Comparison of ENCODE assay signal across 7 cellular contexts in the genomic region with DNA sequence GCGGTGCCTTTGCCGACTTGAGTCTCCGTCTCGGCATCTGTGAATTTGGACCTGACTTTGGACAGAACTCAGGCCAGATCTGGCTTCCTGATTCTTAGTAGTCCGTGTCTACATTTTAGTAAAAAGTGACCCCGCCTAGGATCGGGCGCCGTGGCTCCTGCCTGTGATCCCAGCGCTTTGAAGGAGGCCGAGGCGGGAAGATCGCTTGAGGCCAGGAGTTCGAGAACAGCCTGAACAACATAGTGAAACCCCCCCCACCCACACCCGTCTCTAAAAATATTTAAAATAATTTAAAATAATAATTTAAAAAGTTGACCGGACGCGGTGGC.
DNase-seq lines count a peak whose midpoint lies in the region; ATAC-seq lines count a peak whose summit lies in the region.

No MANE protein-coding gene starts in this region.

- no peaks in the 10 kb centered on the region for H3K27me3 ChIP-seq in iPS-18a (ENCODE audit: control insufficient read depth, insufficient read depth, low read length)

- H3K36me3 Mint-ChIP-seq in activated naive CD8-positive, alpha-beta T cell, result no peaks in the 10 kb centered on the region

- no peaks in the 10 kb centered on the region for H3K9me3 ChIP-seq in iPS-18a (ENCODE audit: control insufficient read depth, low read depth, low read length)

- H3K36me3 ChIP-seq in iPS-18a (ENCODE audit: control insufficient read depth, low read depth, low read length), result peaks cover 18% of the 10 kb centered on the region

- H3K4me3 ChIP-seq in iPS-18a (ENCODE audit: low read length), result peak overlapping the region; percentile 74

- peak overlapping the region; percentile 90 for H3K27ac Mint-ChIP-seq in activated naive CD8-positive, alpha-beta T cell
- H3K27ac Mint-ChIP-seq in stimulated activated naive CD8-positive, alpha-beta T cell treated with anti-CD3 and anti-CD28 coated beads, Interleukin-15, amount 100 ng/mL, for 72 hours, result peak overlapping the region; percentile 88 to 98

- peaks cover 19% of the 10 kb centered on the region for H3K4me1 Mint-ChIP-seq in activated naive CD8-positive, alpha-beta T cell (ENCODE audit: low read depth)
- H3K4me1 Mint-ChIP-seq in stimulated activated naive CD8-positive, alpha-beta T cell treated with anti-CD3 and anti-CD28 coated beads, Interleukin-15, amount 100 ng/mL, for 72 hours, result peaks cover 39% of the 10 kb centered on the region

- ATAC-seq in HG03060 (IDR thresholded peaks at IDR 0.05; ENCODE audit: low read depth, unreplicated experiment), result peak; percentile 2
- no peak for ATAC-seq in stimulated activated naive CD8-positive, alpha-beta T cell treated with anti-CD3 and anti-CD28 coated beads, Interleukin-15, amount 100 ng/mL, for 72 hours
- ATAC-seq in GM21576 (IDR thresholded peaks at IDR 0.05; ENCODE audit: unreplicated experiment), result no peak

- no peak overlapping the region for H3K27ac ChIP-seq in iPS-18a (ENCODE audit: low read length)

- H3K9me3 Mint-ChIP-seq in activated naive CD8-positive, alpha-beta T cell (ENCODE audit: low read depth), result no peaks in the 10 kb centered on the region
- no peaks in the 10 kb centered on the region for H3K9me3 Mint-ChIP-seq in stimulated activated naive CD8-positive, alpha-beta T cell treated with anti-CD3 and anti-CD28 coated beads, Interleukin-15, amount 100 ng/mL, for 72 hours

- H3K4me3 Mint-ChIP-seq in activated naive CD8-positive, alpha-beta T cell, result peak overlapping the region; percentile 81
- H3K4me3 Mint-ChIP-seq in stimulated activated naive CD8-positive, alpha-beta T cell treated with anti-CD3 and anti-CD28 coated beads, Interleukin-15, amount 100 ng/mL, for 72 hours, result peak overlapping the region; percentile 79 to 85

- H3K9ac ChIP-seq in iPS-18a (ENCODE audit: low read length), result peak overlapping the region; percentile 94

- peaks cover 4% of the 10 kb centered on the region for H3K4me1 ChIP-seq in iPS-18a (ENCODE audit: control insufficient read depth, low read depth, low read length)

- DNase-seq in stimulated activated naive CD8-positive, alpha-beta T cell treated with anti-CD3 and anti-CD28 coated beads, Interleukin-15, amount 100 ng/mL, for 72 hours, result no peak
- no peak for DNase-seq in effector CD8-positive, alpha-beta T cell (lab: John Stamatoyannopoulos, UW)
- DNase-seq in NCI-H1694 (lab: John Stamatoyannopoulos, UW), result no peak

- H3K27me3 Mint-ChIP-seq in activated naive CD8-positive, alpha-beta T cell, result no peaks in the 10 kb centered on the region
- H3K27me3 Mint-ChIP-seq in stimulated activated naive CD8-positive, alpha-beta T cell treated with anti-CD3 and anti-CD28 coated beads, Interleukin-15, amount 100 ng/mL, for 72 hours, result peaks cover 5% of the 10 kb centered on the region
